In genomic region chr6:6556738-6557503, GRCh38 we compare ENCODE assay signal across 8 cellular contexts. TPM values are rescaled to one million over a fixed set of nuclear protein-coding genes. Genes with fewer than 3 reads are reported as not detected.
A peak's percentile ranks its signal among the peaks of the same experiment; 100 is the strongest.
DNase-seq lines count a peak whose midpoint lies in the region; ATAC-seq and TF ChIP-seq lines count a peak whose summit lies in the region.

No MANE protein-coding gene starts in this region.

- TF ChIP-seq CTCF in A673 (conservative IDR thresholded peaks at IDR 0.05; ENCODE audit: low read depth, low read length) (peak; percentile 97), GM12865 (IDR thresholded peaks at IDR 0.05; ENCODE audit: insufficient read depth, low read depth, low read length, missing control alignments) (peak; percentile 84), liver (IDR thresholded peaks at IDR 0.05; ENCODE audit: low read depth, low read length, missing input control) (peak; percentile 62), testis (IDR thresholded peaks at IDR 0.05) (peak; percentile 22 to 65 (median 45))

- BruUV-seq in A673 (replicated peaks; lab: Mats Ljungman, UMichigan): no TSS peak

- H3K27me3 ChIP-seq in A673 (replicated peaks; ENCODE audit: insufficient read depth, low read depth, low read length, poor library complexity) (no peaks in the 10 kb centered on the region), liver (ENCODE audit: control insufficient read depth in 4 of 4, insufficient read depth in 4 of 4, low read length in 3 of 4) (no peaks in the 10 kb centered on the region), testis (no peaks in the 10 kb centered on the region)

- no peak for TF ChIP-seq POLR2A in testis (IDR thresholded peaks at IDR 0.05)

- DNase-seq in A673 (ENCODE audit: low spot score) (peak; percentile 74), GM12865 (ENCODE audit: low read depth) (peak; percentile 73), M059J (ENCODE audit: low read depth) (peak; percentile 45), SW480 (ENCODE audit: low spot score) (peak; percentile 50), cerebellar cortex (ENCODE audit: low spot score) (peak; percentile 31), testis (peak; percentile 69)

- CTCF ChIA-PET in A673 (lab: Charles Lee): interaction anchor here (0.5 to 0.6 kb wide), 3 partner anchors 47 to 1553 kb away, joined by 3 to 6 read pairs (median 3); partner anchors contain the start of gene RPP40

- H3K4me1 ChIP-seq in A673 (ENCODE audit: insufficient read depth, low read length, poor library complexity, severe bottlenecking): peaks cover 8% of the 10 kb centered on the region
- peaks cover 0 to 4% (median 0%) of the 10 kb centered on the region in 4 donors for H3K4me1 ChIP-seq in liver (ENCODE audit: control insufficient read depth in 4 of 4, insufficient read depth in 4 of 4, low read length in 3 of 4)
- H3K4me1 ChIP-seq in testis: no peaks in the 10 kb centered on the region

- no peaks in the 10 kb centered on the region for H3K9me3 ChIP-seq in A673 (ENCODE audit: low read depth, low read length, poor library complexity, severe bottlenecking)
- H3K9me3 ChIP-seq in liver (ENCODE audit: control insufficient read depth in 4 of 4, low read length in 3 of 4): no peaks in the 10 kb centered on the region
- H3K9me3 ChIP-seq in testis: no peaks in the 10 kb centered on the region

- H3K9ac ChIP-seq in liver (ENCODE audit: low read depth in 1 of 2, low read length in 2 of 2): no peak overlapping the region

- POLR2A ChIA-PET in A673 (lab: Charles Lee; ENCODE audit: low non-redundant PET): interaction anchor here (0.6 kb wide), 1 partner anchor 1257 kb away, joined by 3 read pairs; no protein-coding TSS in a partner anchor

- intact Hi-C loops in A673 (cut with micrococcal nuclease; ENCODE audit: unreplicated experiment) (loop anchor here (5.0 to 10.0 kb wide), 2 partner anchors 685 to 1058 kb away; no protein-coding TSS in a partner anchor), testis (cut with DNase I; ENCODE audit: low total_unique reads) (no loop called here)

- TF ChIP-seq RAD21 in liver (IDR thresholded peaks at IDR 0.05): peak; percentile 68 to 77

- no peak overlapping the region for H3K4me3 ChIP-seq in A673 (ENCODE audit: low read depth, low read length, poor library complexity, severe bottlenecking)
- no peak overlapping the region for H3K4me3 ChIP-seq in GM12865 (ENCODE audit: low read depth, low read length)
- H3K4me3 ChIP-seq in liver (ENCODE audit: low read depth in 1 of 3, low read length in 3 of 3): no peak overlapping the region
- no peak overlapping the region for H3K4me3 ChIP-seq in testis

- ATAC-seq in GM21576 (IDR thresholded peaks at IDR 0.05; ENCODE audit: unreplicated experiment): no peak

- H3K36me3 ChIP-seq in A673 (ENCODE audit: insufficient read depth, low read length, poor library complexity, severe bottlenecking): no peaks in the 10 kb centered on the region
- no peaks in the 10 kb centered on the region for H3K36me3 ChIP-seq in liver (ENCODE audit: control insufficient read depth in 4 of 4, insufficient read depth in 3 of 4, low read depth in 1 of 4, low read length in 3 of 4)
- H3K36me3 ChIP-seq in testis (ENCODE audit: low read depth, missing control alignments): no peaks in the 10 kb centered on the region

- WGBS in liver: 46% methylated on average over 10 of the region's 10 CpGs
- WGBS in testis, 2 donors: 42 to 55% methylated on average over 10 of the region's 10 CpGs

- peak overlapping the region; percentile 48 for H3K27ac ChIP-seq in A673 (ENCODE audit: low read depth, low read length, poor library complexity, severe bottlenecking)
- H3K27ac ChIP-seq in liver (ENCODE audit: low read depth in 1 of 2, low read length in 2 of 2): no peak overlapping the region
- no peak overlapping the region for H3K27ac ChIP-seq in testis

TF ChIP-seq in liver, 16 proteins besides CTCF, POLR2A, EP300 and RAD21:
- TF ChIP-seq FOXA1 (IDR thresholded peaks at IDR 0.05) (no peak), RXRA (IDR thresholded peaks at IDR 0.05) (no peak), REST (IDR thresholded peaks at IDR 0.05) (no peak), GABPA (IDR thresholded peaks at IDR 0.05 in 1 of 2, conservative IDR thresholded peaks at IDR 0.05 in 1 of 2) (no peak), YY1 (IDR thresholded peaks at IDR 0.05) (no peak), ZBTB33 (IDR thresholded peaks at IDR 0.05) (no peak), MAX (IDR thresholded peaks at IDR 0.05) (no peak), TAF1 (conservative IDR thresholded peaks at IDR 0.05) (no peak)

RNA-seq across cellular contexts. Expression of gene LY86, which starts 31.6 kb away (rescaled TPM):
- total RNA-seq in A673 (2021) (not detected in 2 replicates), liver (1 to 10 TPM; 1.4 to 7.8 TPM), testis (1 to 10 TPM in 1 of 2 donors, under 1 TPM in 1; 0.87 to 1.6 TPM)
- not detected in 2 replicates for total RNA-seq in M059J (2014; rRNA removed; shearing (Covaris generic))
- polyA plus RNA-seq in liver (1 to 10 TPM; 2.3 to 5.0 TPM), testis (ENCODE audit: insufficient read depth, low read depth, low replicate concordance) (3.5 TPM)

Comparison
In these comparisons a context has a peak if more than half of its experiments do, and no peak if none do; other contexts are left out.
1. CTCF ChIP-seq: peak in every context shown above with its lines; median percentile 97 in A673; 84 in GM12865; 62 in liver; 45 in testis.